Comparison of ENCODE assay signal across 12 cellular contexts in genomic region chr20:47348539-47349142, GRCh38. TPM values are rescaled to one million over a fixed set of nuclear protein-coding genes. Genes with fewer than 3 reads are reported as not detected.
DNase-seq lines count a peak whose midpoint lies in the region; ATAC-seq, FAIRE-seq and TF ChIP-seq lines count a peak whose summit lies in the region.
"Had no signal": no experiment of that assay in that cellular context is flagged by ENCODE, and none has a peak within 500 bp of the region (broad histone marks: within the 10 kb centered on the region; RNA-seq: fewer than 3 reads in every experiment).

No MANE protein-coding gene starts in this region.

- WGBS in pancreas, 2 donors = 75 to 82% methylated on average over 8 of the region's 8 CpGs

- H3K4me3 ChIP-seq in pancreas = no peak overlapping the region

- intact Hi-C loops in pancreas (cut with DNase I) = no loop called here

- no peaks in the 10 kb centered on the region for H3K36me3 ChIP-seq in pancreas

- peak; percentile 47 for DNase-seq in CD1c-positive myeloid dendritic cell (ENCODE audit: extremely low spot score)
- DNase-seq in RPMI7951 (ENCODE audit: low read depth) = peak; percentile 73
- DNase-seq in foreskin keratinocyte = no peak
- DNase-seq in pancreas = no peak
- no peak for DNase-seq in activated naive CD4-positive, alpha-beta T cell treated with anti-CD3 and anti-CD28 coated beads, Interleukin-2, amount 50 U/mL, for 16 hours
- DNase-seq in DMS53 treated with DMSO at 0.1 percent for 48 hours (lab: John Stamatoyannopoulos, UW; ENCODE audit: unreplicated experiment) = no peak
- no peak for DNase-seq in NCI-H187 (lab: John Stamatoyannopoulos, UW)
- DNase-seq: islet precursor cell, NCI-H2171 had no signal

- no peak for ATAC-seq in foreskin keratinocyte
- no peak for ATAC-seq in pancreas
- ATAC-seq in HG02763 (IDR thresholded peaks at IDR 0.05; ENCODE audit: unreplicated experiment) = no peak
- ATAC-seq: activated CD4-positive, CD25-positive, alpha-beta regulatory T cell treated with anti-CD3 and anti-CD28 coated beads, Interleukin-2, amount 50 U/mL, for 24 hours had no signal

- no peaks in the 10 kb centered on the region for H3K9me3 ChIP-seq in pancreas

- peaks cover 53% of the 10 kb centered on the region for H3K4me1 ChIP-seq in foreskin keratinocyte
- peaks cover 39 to 58% (median 48%) of the 10 kb centered on the region in 3 donors for H3K4me1 ChIP-seq in pancreas

- no peak for FAIRE-seq in pancreas (lab: Jason Lieb, UNC)

- peak overlapping the region; percentile 11 for H3K27ac ChIP-seq in foreskin keratinocyte
- peak overlapping the region; percentile 28 to 99 (median 96) for H3K27ac ChIP-seq in pancreas
- H3K27ac ChIP-seq: C4-2B had no signal

- no peaks in the 10 kb centered on the region for H3K27me3 ChIP-seq in foreskin keratinocyte
- H3K27me3 ChIP-seq in pancreas = no peaks in the 10 kb centered on the region

- TF ChIP-seq CTCF in foreskin keratinocyte (conservative IDR thresholded peaks at IDR 0.05) (no peak), pancreas (IDR thresholded peaks at IDR 0.05) (no peak)

RNA-seq across cellular contexts. Expression of gene ZMYND8, which starts 7.9 kb away (rescaled TPM):
- total RNA-seq in RPMI7951 (2014; rRNA removed; shearing (Covaris generic)) = 26.6 and 36.0 TPM in 2 replicates
- total RNA-seq in foreskin keratinocyte (29.7 and 31.1 TPM in 2 replicates), pancreas (10 to 100 TPM; 11.3 to 25.6 (median 18.5) TPM)
- polyA plus RNA-seq in foreskin keratinocyte (7.9 and 9.1 TPM in 2 replicates), pancreas (10 to 100 TPM; 10.8 to 13.9 TPM)

Comparison
In these comparisons a context has a peak if more than half of its experiments do, and no peak if none do; other contexts are left out.
1. DNase-seq: peak in CD1c-positive myeloid dendritic cell (single experiment) and RPMI7951 (single experiment); none in foreskin keratinocyte (0 of 2), pancreas (0 of 6), activated naive CD4-positive, alpha-beta T cell treated with anti-CD3 and anti-CD28 coated beads, Interleukin-2, amount 50 U/mL, for 16 hours (single experiment), DMS53 treated with DMSO at 0.1 percent for 48 hours (single experiment) and NCI-H187 (0 of 2).